ENCODE assay signal across 17 cellular contexts in genomic region chr10:48440771-48441170, GRCh38.
DNase-seq lines count a peak whose midpoint lies in the region; ATAC-seq, FAIRE-seq and TF ChIP-seq lines count a peak whose summit lies in the region.
"Had no signal": no experiment of that assay in that cellular context is flagged by ENCODE, and none has a peak within 500 bp of the region (broad histone marks: within the 10 kb centered on the region; RNA-seq: fewer than 3 reads in every experiment).

No MANE protein-coding gene starts in this region.

- CTCF ChIA-PET in IMR-90 (lab: Yijun Ruan, JAX): no interaction called here
- CTCF ChIA-PET in H1 (lab: Charles Lee; ENCODE audit: partially characterized antibody): interaction anchor here (1.4 to 1.5 kb wide), 3 partner anchors 17 to 22 kb away, joined by 3 to 6 read pairs (median 4); no protein-coding TSS in a partner anchor

- H3K36me3 ChIP-seq in IMR-90 (ENCODE audit: control insufficient read depth, insufficient read depth, low read length): peaks cover 2% of the 10 kb centered on the region
- H3K36me3 ChIP-seq in H1 (ENCODE audit: control insufficient read depth in 2 of 4, insufficient read depth in 4 of 4, low read length in 3 of 4): peaks cover 0 to 4% (median 0%) of the 10 kb centered on the region in 4 experiments; a peak in 1 of 8 replicates
- no peaks in the 10 kb centered on the region for H3K36me3 ChIP-seq in parathyroid adenoma (ENCODE audit: control insufficient read depth, insufficient read depth, low read length)
- H3K36me3 ChIP-seq in transverse colon: peaks cover 0 to 3% (median 0%) of the 10 kb centered on the region in 4 donors
- H3K36me3 ChIP-seq: BE2C had no signal

- POLR2A ChIA-PET in IMR-90 (lab: Charles Lee; ENCODE audit: unreplicated experiment) (no interaction called here), H1 (lab: Charles Lee; ENCODE audit: partially characterized antibody) (interaction anchor here (1.0 to 1.1 kb wide), 2 partner anchors 23 to 37 kb away, joined by 3 to 4 read pairs; no protein-coding TSS in a partner anchor)

- H2AK5ac ChIP-seq in IMR-90 (ENCODE audit: low read depth, low read length): peak overlapping the region; percentile 11; the same call in 1 of the 2 replicates
- no peak overlapping the region for H2AK5ac ChIP-seq in H1 (ENCODE audit: low read depth, low read length)

- H4K8ac ChIP-seq in IMR-90 (ENCODE audit: low read depth in 2 of 2, low read length in 2 of 2) (no peak overlapping the region), H1 (ENCODE audit: extremely low read depth, insufficient read depth, low read length) (no peak overlapping the region)

- H3K79me1 ChIP-seq in IMR-90 (ENCODE audit: low read depth in 1 of 2, low read length in 2 of 2): peaks cover 0 to 20% of the 10 kb centered on the region in 2 experiments; a peak in 1 of 4 replicates
- no peaks in the 10 kb centered on the region for H3K79me1 ChIP-seq in H1 (ENCODE audit: low read depth, low read length)

- H3K4me3 ChIP-seq in IMR-90 (ENCODE audit: insufficient read depth, low read depth, low read length): no peak overlapping the region
- H3K4me3 ChIP-seq in H1 (ENCODE audit: extremely low read depth in 1 of 4, insufficient read depth in 2 of 4, low read depth in 3 of 4, low read length in 4 of 4): no peak overlapping the region
- no peak overlapping the region for H3K4me3 ChIP-seq in parathyroid adenoma (ENCODE audit: low read depth, low read length)
- H3K4me3 ChIP-seq in transverse colon: no peak overlapping the region

- H3K56ac ChIP-seq in IMR-90 (ENCODE audit: extremely low read depth, insufficient read depth, low read length): no peak overlapping the region
- H3K56ac ChIP-seq in H1 (replicated peaks; ENCODE audit: insufficient read length, low read depth, low read length): no peak overlapping the region

- no peak for TF ChIP-seq EP300 in H1 (IDR thresholded peaks at IDR 0.05; ENCODE audit: borderline replicate concordance in 1 of 2, low read depth in 2 of 2, low read length in 2 of 2)
- TF ChIP-seq EP300 in transverse colon (IDR thresholded peaks at IDR 0.05; ENCODE audit: low read depth): no peak

- no peaks in the 10 kb centered on the region for H3K9me3 ChIP-seq in IMR-90 (ENCODE audit: control insufficient read depth, insufficient read depth, low read length)
- no peaks in the 10 kb centered on the region; a peak in 1 of 4 replicates for H3K9me3 ChIP-seq in H1 (ENCODE audit: insufficient read depth in 2 of 2, low read depth in 1 of 2, low read length in 1 of 2)
- no peaks in the 10 kb centered on the region for H3K9me3 ChIP-seq in parathyroid adenoma (ENCODE audit: control insufficient read depth, low read length)
- no peaks in the 10 kb centered on the region for H3K9me3 ChIP-seq in transverse colon
- H3K9me3 ChIP-seq: BE2C had no signal

- H2BK20ac ChIP-seq in IMR-90 (ENCODE audit: low read depth, low read length): no peak overlapping the region; the same call in 1 of the 2 replicates
- H2BK20ac ChIP-seq in H1 (ENCODE audit: low read length): no peak overlapping the region

- H3K4me2 ChIP-seq in IMR-90 (ENCODE audit: low read depth, low read length) (no peak overlapping the region), H1 (ENCODE audit: insufficient read depth in 1 of 2, low read depth in 2 of 2, low read length in 2 of 2) (no peak overlapping the region), parathyroid adenoma (ENCODE audit: low read length) (no peak overlapping the region)

- H4K91ac ChIP-seq in IMR-90 (ENCODE audit: insufficient read depth, low read depth, low read length): no peak overlapping the region
- H4K91ac ChIP-seq in H1 (replicated peaks; ENCODE audit: insufficient read length, low read length): no peak overlapping the region

- no peak for TF ChIP-seq POLR2A in IMR-90 (IDR thresholded peaks at IDR 0.05; ENCODE audit: low read depth, low read length)
- no peak for TF ChIP-seq POLR2A in H1 (IDR thresholded peaks at IDR 0.05; ENCODE audit: control extremely low read depth in 1 of 2, low read depth in 2 of 2, low read length in 2 of 2)
- no peak for TF ChIP-seq POLR2A in transverse colon (IDR thresholded peaks at IDR 0.05)

- H3K23ac ChIP-seq in IMR-90 (ENCODE audit: low read depth, low read length): no peak overlapping the region
- no peak overlapping the region for H3K23ac ChIP-seq in H1 (ENCODE audit: insufficient read length)

- no peak overlapping the region for H2AK9ac ChIP-seq in IMR-90 (replicated peaks; ENCODE audit: low read depth, low read length, poor library complexity)

- no peak for DNase-seq in IMR-90
- DNase-seq in H1 (ENCODE audit: low read depth in 1 of 2, low spot score in 2 of 2): no peak
- no peak for DNase-seq in transverse colon
- no peak for DNase-seq in D721Med (ENCODE audit: insufficient read length, low spot score)
- DNase-seq in NCI-H82 treated with DMSO at 0.1 percent for 48 hours (lab: John Stamatoyannopoulos, UW; ENCODE audit: unreplicated experiment): no peak
- DNase-seq in NCI-H146 (lab: John Stamatoyannopoulos, UW): no peak
- DNase-seq: ACHN; BE2C; C1 segment of cervical spinal cord; CD4-positive, CD25-positive, alpha-beta regulatory T cell; CD8-positive, alpha-beta memory T cell; COR-L47; GDM1; GOT3; HCEC 1CT had no signal

- no peak overlapping the region for H2BK12ac ChIP-seq in H1 (ENCODE audit: low read depth, low read length)

- peaks cover 18% of the 10 kb centered on the region for H3K9me1 ChIP-seq in IMR-90 (ENCODE audit: insufficient read depth, low read length)

- intact Hi-C loops in IMR-90 (cut with micrococcal nuclease) (loop anchor here (5.0 kb wide), 2 partner anchors 78 to 217 kb away; no protein-coding TSS in a partner anchor), transverse colon (cut with DNase I; ENCODE audit: low total_unique reads) (no loop called here)

- H3K27ac ChIP-seq in IMR-90 (ENCODE audit: insufficient read depth, low read length): no peak overlapping the region
- no peak overlapping the region for H3K27ac ChIP-seq in H1 (ENCODE audit: low read depth, low read length)
- H3K27ac ChIP-seq in parathyroid adenoma: peak overlapping the region; percentile 88
- no peak overlapping the region for H3K27ac ChIP-seq in transverse colon

- H3K18ac ChIP-seq in IMR-90 (ENCODE audit: low read depth, low read length) (no peak overlapping the region), H1 (ENCODE audit: extremely low read depth, low read length) (no peak overlapping the region)

- no peak overlapping the region for H3K4ac ChIP-seq in IMR-90 (ENCODE audit: low read depth, low read length)
- no peak overlapping the region for H3K4ac ChIP-seq in H1 (replicated peaks; ENCODE audit: insufficient read length, low read depth, low read length)

- ATAC-seq in IMR-90 (ENCODE audit: low read depth): no peak

- H3K23me2 ChIP-seq in H1 (ENCODE audit: low read depth, low read length): no peaks in the 10 kb centered on the region

- no TSS peak for BruUV-seq in IMR-90 (replicated peaks; lab: Mats Ljungman, UMichigan)

- H2BK15ac ChIP-seq in IMR-90 (ENCODE audit: low read depth, low read length): no peak overlapping the region
- no peak overlapping the region for H2BK15ac ChIP-seq in H1 (ENCODE audit: low read length)

- dilution Hi-C loops in IMR-90 (cut with HindIII; ENCODE audit: low sequenced_read_pairs, unreplicated experiment): no loop called here

- H3K79me2 ChIP-seq in H1 (ENCODE audit: control insufficient read depth in 1 of 2, insufficient read depth in 2 of 2, low read length in 2 of 2) (no peaks in the 10 kb centered on the region), parathyroid adenoma (no peaks in the 10 kb centered on the region)

- H2BK120ac ChIP-seq in IMR-90 (ENCODE audit: low read depth, low read length) (no peak overlapping the region), H1 (replicated peaks; ENCODE audit: low read depth, low read length) (no peak overlapping the region)

- peaks cover 4% of the 10 kb centered on the region; the same call in 1 of the 2 replicates for H4K20me1 ChIP-seq in IMR-90 (ENCODE audit: insufficient read depth, low read length)
- H4K20me1 ChIP-seq in H1 (replicated peaks in 1 of 2; ENCODE audit: control insufficient read depth in 1 of 2, insufficient read depth in 2 of 2, low read length in 2 of 2): peaks cover 0 to 3% of the 10 kb centered on the region in 2 experiments

- no peak for TF ChIP-seq CTCF in IMR-90 (conservative IDR thresholded peaks at IDR 0.05; ENCODE audit: low read depth, low read length)
- TF ChIP-seq CTCF in H1 (IDR thresholded peaks at IDR 0.05; ENCODE audit: control extremely low read depth in 1 of 3, insufficient read depth in 1 of 3, low read depth in 1 of 3, low read length in 3 of 3): no peak
- no peak for TF ChIP-seq CTCF in parathyroid adenoma (IDR thresholded peaks at IDR 0.05)
- TF ChIP-seq CTCF in transverse colon (IDR thresholded peaks at IDR 0.05): no peak
- TF ChIP-seq CTCF in D721Med (IDR thresholded peaks at IDR 0.05; ENCODE audit: insufficient read depth, missing control alignments): no peak

- H3K4me1 ChIP-seq in IMR-90 (ENCODE audit: control insufficient read depth, insufficient read depth, low read length) (peaks cover 8% of the 10 kb centered on the region), H1 (replicated peaks in 1 of 4; ENCODE audit: control insufficient read depth in 3 of 4, insufficient read depth in 4 of 4, low read length in 3 of 4) (peaks cover 3 to 10% (median 8%) of the 10 kb centered on the region in 4 experiments; a peak in 5 of 7 replicates), parathyroid adenoma (peaks cover 37% of the 10 kb centered on the region), transverse colon (no peaks in the 10 kb centered on the region)

- H3K27me3 ChIP-seq in IMR-90 (ENCODE audit: control insufficient read depth, insufficient read depth, low read length) (no peaks in the 10 kb centered on the region), H1 (replicated peaks in 1 of 4; ENCODE audit: control insufficient read depth in 3 of 4, extremely low read depth in 1 of 4, insufficient read depth in 3 of 4, low read length in 3 of 4) (no peaks in the 10 kb centered on the region), parathyroid adenoma (ENCODE audit: control insufficient read depth, insufficient read depth, low read length) (no peaks in the 10 kb centered on the region), transverse colon (no peaks in the 10 kb centered on the region)
- H3K27me3 ChIP-seq: BE2C had no signal

- H3K9ac ChIP-seq in IMR-90 (ENCODE audit: low read depth, low read length): no peak overlapping the region
- H3K9ac ChIP-seq in H1 (replicated peaks in 1 of 4; ENCODE audit: extremely low read depth in 1 of 4, low read depth in 3 of 4, low read length in 3 of 4): no peak overlapping the region
- H3K9ac ChIP-seq in parathyroid adenoma: no peak overlapping the region

- WGBS in IMR-90 (ENCODE audit: extremely low coverage in 2 of 2, insufficient read length in 1 of 2), 2 experiments: 96% methylated on average over 3 of the region's 4 CpGs; no CpG with 5 or more reads in 1 of the 2 experiments
- WGBS in H1 (ENCODE audit: extremely low coverage in 1 of 2, insufficient coverage in 1 of 2, insufficient read length in 1 of 2, insufficient replicate concordance in 2 of 2, low coverage in 1 of 2, low lambda C conversion rate in 2 of 2, missing lambda C conversion rate in 1 of 2), 2 experiments: 90% methylated on average over 4 of the region's 4 CpGs; no CpG with 5 or more reads in 1 of the 2 experiments
- WGBS in transverse colon (ENCODE audit: low coverage in 1 of 2), 2 donors: 89 to 98% methylated on average over 3 to 4 of the region's 4 CpGs

- H2BK5ac ChIP-seq in IMR-90 (ENCODE audit: low read depth, low read length, poor library complexity, severe bottlenecking) (no peak overlapping the region), H1 (ENCODE audit: low read depth, low read length) (no peak overlapping the region)

- TF ChIP-seq RAD21 in IMR-90 (IDR thresholded peaks at IDR 0.05; ENCODE audit: low read length) (no peak), H1 (IDR thresholded peaks at IDR 0.05 in 1 of 2, conservative IDR thresholded peaks at IDR 0.05 in 1 of 2; ENCODE audit: low read depth in 2 of 2, low read length in 2 of 2) (no peak)

- in situ Hi-C loops in IMR-90 (cut with MboI; ENCODE audit: low sequenced_read_pairs) (no loop called here), transverse colon (cut with MboI; ENCODE audit: low pct_ligation_motif_present in 1 of 4, low pct_unique_long_range_greater_than_20kb in 1 of 4, low sequenced_read_pairs in 3 of 4) (no loop called here)

- H4K5ac ChIP-seq in IMR-90 (ENCODE audit: low read depth, low read length) (no peak overlapping the region), H1 (ENCODE audit: insufficient read length, low read depth, low read length) (no peak overlapping the region)

- FAIRE-seq in H1 (lab: Jason Lieb, UNC): no peak
- no peak for FAIRE-seq in D721Med (lab: Jason Lieb, UNC)
- FAIRE-seq: A204.1 had no signal

- H2AFZ ChIP-seq in IMR-90 (replicated peaks; ENCODE audit: low read length, poor library complexity) (no peak overlapping the region), H1 (ENCODE audit: low read length) (no peak overlapping the region), parathyroid adenoma (no peak overlapping the region)

- H3K14ac ChIP-seq in IMR-90 (replicated peaks; ENCODE audit: low read depth, low read length): no peak overlapping the region
- H3K14ac ChIP-seq in H1 (ENCODE audit: insufficient read length): no peak overlapping the region
